In the genomic region with DNA sequence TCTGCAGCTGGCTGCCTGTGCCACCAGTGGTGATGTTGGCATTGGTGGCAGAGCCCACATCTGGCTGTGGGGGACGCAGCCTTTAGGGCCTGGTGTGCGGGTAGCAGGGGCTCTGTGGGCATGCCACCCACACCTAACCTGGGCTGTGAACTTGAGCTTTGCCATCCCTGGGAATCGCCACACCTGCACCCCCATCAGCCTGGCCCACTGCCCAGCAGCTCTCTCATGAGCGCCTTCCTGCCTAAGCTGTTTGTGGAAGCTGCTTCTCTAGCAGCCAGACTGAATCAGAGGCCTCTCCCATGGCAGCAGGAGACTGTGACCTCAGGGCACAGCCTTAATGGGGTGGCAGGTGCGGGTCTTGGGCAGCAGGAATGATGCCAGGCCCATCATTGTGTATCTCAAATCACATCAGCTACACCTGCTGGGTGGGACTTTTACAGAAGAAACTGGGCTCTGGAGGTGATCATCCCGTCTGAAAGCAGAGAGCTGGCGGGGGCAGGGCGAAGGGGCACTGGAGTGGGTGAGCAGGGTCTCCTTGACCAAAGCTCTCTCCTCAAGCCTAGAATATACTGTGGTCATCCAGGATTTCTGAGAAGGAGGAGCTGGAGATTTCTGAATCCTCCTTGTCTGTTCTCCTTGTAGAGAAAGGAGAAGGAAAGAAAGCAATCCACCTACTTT, we compare ENCODE assay signal across 15 cellular contexts. TPM values are rescaled to one million over a fixed set of nuclear protein-coding genes. Genes with fewer than 3 reads are reported as not detected.
A peak's percentile ranks its signal among the peaks of the same experiment; 100 is the strongest.
DNase-seq lines count a peak whose midpoint lies in the region; ATAC-seq and FAIRE-seq lines count a peak whose summit lies in the region.
"Had no signal": no experiment of that assay in that cellular context is flagged by ENCODE, and none has a peak within 500 bp of the region (broad histone marks: within the 10 kb centered on the region; RNA-seq: fewer than 3 reads in every experiment).

No MANE protein-coding gene starts in this region.

- H3K4me1 ChIP-seq in small intestine (ENCODE audit: control insufficient read depth in 2 of 2, insufficient read depth in 1 of 2, low read depth in 1 of 2, low read length in 1 of 2) = no peaks in the 10 kb centered on the region
- H3K4me1 ChIP-seq: BE2C, lower lobe of right lung had no signal

- no peaks in the 10 kb centered on the region for H3K9me3 ChIP-seq in small intestine (ENCODE audit: control insufficient read depth, low read depth)
- H3K9me3 ChIP-seq: BE2C, lower lobe of right lung had no signal

- DNase-seq in NCI-H1092 (lab: John Stamatoyannopoulos, UW) = peak; percentile 82
- DNase-seq in NCI-H2107 (lab: John Stamatoyannopoulos, UW) = peak; percentile 14
- peak; percentile 77 for DNase-seq in dermis blood vessel endothelial cell
- peak; percentile 19 for DNase-seq in small intestine
- DNase-seq in HT-29 (ENCODE audit: low spot score) = no peak
- no peak for DNase-seq in activated T-cell treated with anti-CD3 and anti-CD28 coated beads, Interleukin-2, amount 50 U/mL, for 4 hours
- DNase-seq: activated CD4-positive, alpha-beta T cell treated with anti-CD3 and anti-CD28 coated beads for 48 hours; activated naive CD8-positive, alpha-beta T cell treated with anti-CD3 and anti-CD28 coated beads, Interleukin-2, amount 10 ng/mL, durations not matched to agents 7 days and 5 days; BE2C; effector memory CD8-positive, alpha-beta T cell; lower lobe of right lung; naive thymus-derived CD4-positive, alpha-beta T cell; NCI-H187 treated with DMSO at 0.1 percent for 48 hours; T1000 had no signal

- H3K27ac ChIP-seq in small intestine (ENCODE audit: low read depth in 1 of 2, low read length in 1 of 2) = no peak overlapping the region
- H3K27ac ChIP-seq: lower lobe of right lung had no signal

- H3K36me3 Mint-ChIP-seq in activated T-cell treated with anti-CD3 and anti-CD28 coated beads, Interleukin-2, amount 50 U/mL, for 4 hours (ENCODE audit: insufficient read depth) = no peaks in the 10 kb centered on the region
- H3K36me3 Mint-ChIP-seq: activated naive CD8-positive, alpha-beta T cell treated with anti-CD3 and anti-CD28 coated beads, Interleukin-2, amount 10 ng/mL, durations not matched to agents 7 days and 5 days; naive thymus-derived CD4-positive, alpha-beta T cell had no signal

- no peaks in the 10 kb centered on the region for H3K27me3 ChIP-seq in small intestine (ENCODE audit: control insufficient read depth in 2 of 2, insufficient read depth in 2 of 2, low read length in 2 of 2)
- H3K27me3 ChIP-seq: BE2C had no signal

- WGBS in small intestine, 3 donors = 29 to 58% (median 43%) methylated on average over 8 of the region's 8 CpGs

- no peaks in the 10 kb centered on the region for H3K4me1 Mint-ChIP-seq in activated T-cell treated with anti-CD3 and anti-CD28 coated beads, Interleukin-2, amount 50 U/mL, for 4 hours (ENCODE audit: low read depth)
- H3K4me1 Mint-ChIP-seq: activated naive CD8-positive, alpha-beta T cell treated with anti-CD3 and anti-CD28 coated beads, Interleukin-2, amount 10 ng/mL, durations not matched to agents 7 days and 5 days; naive thymus-derived CD4-positive, alpha-beta T cell had no signal

- no peak for FAIRE-seq in small intestine (lab: Jason Lieb, UNC)

- H3K9me3 Mint-ChIP-seq in activated T-cell treated with anti-CD3 and anti-CD28 coated beads, Interleukin-2, amount 50 U/mL, for 4 hours = no peaks in the 10 kb centered on the region
- H3K9me3 Mint-ChIP-seq: activated naive CD8-positive, alpha-beta T cell treated with anti-CD3 and anti-CD28 coated beads, Interleukin-2, amount 10 ng/mL, durations not matched to agents 7 days and 5 days; effector memory CD8-positive, alpha-beta T cell; naive thymus-derived CD4-positive, alpha-beta T cell had no signal

- no peak overlapping the region for H3K4me3 Mint-ChIP-seq in activated T-cell treated with anti-CD3 and anti-CD28 coated beads, Interleukin-2, amount 50 U/mL, for 4 hours
- H3K4me3 Mint-ChIP-seq: activated naive CD8-positive, alpha-beta T cell treated with anti-CD3 and anti-CD28 coated beads, Interleukin-2, amount 10 ng/mL, durations not matched to agents 7 days and 5 days; effector memory CD8-positive, alpha-beta T cell; naive thymus-derived CD4-positive, alpha-beta T cell had no signal

- no peak overlapping the region for H3K4me3 ChIP-seq in small intestine (ENCODE audit: low read depth in 1 of 2, low read length in 2 of 2)
- H3K4me3 ChIP-seq: lower lobe of right lung had no signal

- no peak for ATAC-seq in activated T-cell treated with anti-CD3 and anti-CD28 coated beads, Interleukin-2, amount 50 U/mL, for 4 hours
- ATAC-seq in GM18517 (IDR thresholded peaks at IDR 0.05; ENCODE audit: unreplicated experiment) = no peak
- ATAC-seq: effector memory CD8-positive, alpha-beta T cell; lower lobe of right lung; naive thymus-derived CD4-positive, alpha-beta T cell had no signal

- peaks cover 5% of the 10 kb centered on the region for H3K27me3 Mint-ChIP-seq in activated T-cell treated with anti-CD3 and anti-CD28 coated beads, Interleukin-2, amount 50 U/mL, for 4 hours (ENCODE audit: low read depth)

- H3K36me3 ChIP-seq in small intestine (ENCODE audit: control insufficient read depth in 2 of 2, insufficient read depth in 2 of 2, low read length in 2 of 2) = no peaks in the 10 kb centered on the region
- H3K36me3 ChIP-seq: BE2C, lower lobe of right lung had no signal

RNA-seq across cellular contexts. Expression of a gene that starts 17.8 kb away (rescaled TPM):
- 40.7 and 46.0 TPM in 2 replicates for total RNA-seq in dermis blood vessel endothelial cell
- polyA plus RNA-seq in small intestine = 10 to 100 TPM; 41.9 to 69.8 (median 43.8) TPM
- 47.7 and 55.8 TPM in 2 replicates for total RNA-seq in HT-29 (2014; rRNA removed; shearing (Covaris generic))
- total RNA-seq in activated T-cell treated with anti-CD3 and anti-CD28 coated beads, Interleukin-2, amount 50 U/mL, for 4 hours = 100 to 1,000 TPM in 1 of 3 donors, 10 to 100 TPM in 2; 72.4 to 110 (median 88.1) TPM

Comparison
In these comparisons a context has a peak if more than half of its experiments do, and no peak if none do; other contexts are left out.
1. DNase-seq: peak in NCI-H1092 (single experiment), NCI-H2107 (single experiment), dermis blood vessel endothelial cell (single experiment) and small intestine (single experiment); none in HT-29 (single experiment) and activated T-cell treated with anti-CD3 and anti-CD28 coated beads, Interleukin-2, amount 50 U/mL, for 4 hours (single experiment).